In genomic region chr12:12214201-12214600, GRCh38 we compare ENCODE assay signal across 18 cellular contexts. TPM values are rescaled to one million over a fixed set of nuclear protein-coding genes. Genes with fewer than 3 reads are reported as not detected.
A peak's percentile ranks its signal among the peaks of the same experiment; 100 is the strongest.
DNase-seq lines count a peak whose midpoint lies in the region; ATAC-seq and TF ChIP-seq lines count a peak whose summit lies in the region.
"Had no signal": no experiment of that assay in that cellular context is flagged by ENCODE, and none has a peak within 500 bp of the region (broad histone marks: within the 10 kb centered on the region; RNA-seq: fewer than 3 reads in every experiment).

No MANE protein-coding gene starts in this region.

- intact Hi-C loops in activated CD4-positive, alpha-beta T cell treated with anti-CD3 and anti-CD28 coated beads for 36 hours (cut with DNase I, micrococcal nuclease) = no loop called here

- H3K4me1 ChIP-seq in GM23338 (ENCODE audit: insufficient read depth) (peaks cover 31% of the 10 kb centered on the region), MM.1S (ENCODE audit: low read length) (peaks cover 14% of the 10 kb centered on the region)

- DNase-seq in GM23338 (ENCODE audit: low spot score) = no peak
- DNase-seq in MM.1S = no peak
- DNase-seq in chondrocyte (ENCODE audit: low spot score) = no peak
- DNase-seq in retinal pigment epithelial cell (ENCODE audit: low read depth) = peak; percentile 30
- no peak for DNase-seq in activated CD4-positive, alpha-beta T cell treated with anti-CD3 and anti-CD28 coated beads for 36 hours
- DNase-seq: CD4-positive, alpha-beta T cell; DMS79 treated with DMSO at 0.1 percent for 48 hours; NCI-H1048; NCI-H1436 treated with DMSO at 0.1 percent for 48 hours; NCI-H2029 treated with DMSO at 0.1 percent for 48 hours; NCI-H2171 treated with DMSO at 0.1 percent for 48 hours; NCI-H510A; SHP77; T-helper 17 cell had no signal

- peak overlapping the region; percentile 39 for H3K4me2 ChIP-seq in GM23338
- H3K4me2 ChIP-seq in MM.1S (ENCODE audit: low read depth, low read length) = peak overlapping the region; percentile 32; the same call in 1 of the 2 replicates

- H3K27ac ChIP-seq in GM23338 (ENCODE audit: low read depth) (peak overlapping the region; percentile 74), MM.1S (ENCODE audit: low read length) (peak overlapping the region; percentile 4; the same call in 1 of the 2 replicates)

- CTCF ChIA-PET in activated CD4-positive, alpha-beta T cell treated with anti-CD3 and anti-CD28 coated beads for 36 hours (lab: Charles Lee) = interaction anchor here (1.0 kb wide), 1 partner anchor 113 kb away, joined by 3 read pairs; no protein-coding TSS in a partner anchor

- H4K20me1 ChIP-seq in GM23338 (replicated peaks; ENCODE audit: insufficient read depth) = peaks cover 12% of the 10 kb centered on the region
- H4K20me1 ChIP-seq in MM.1S (ENCODE audit: insufficient read depth, low read length) = no peaks in the 10 kb centered on the region

- H3K9me3 Mint-ChIP-seq in GM23338 = no peaks in the 10 kb centered on the region
- peaks cover 2% of the 10 kb centered on the region for H3K9me3 Mint-ChIP-seq in chondrocyte (ENCODE audit: low read depth)
- no peaks in the 10 kb centered on the region for H3K9me3 Mint-ChIP-seq in activated CD4-positive, alpha-beta T cell treated with anti-CD3 and anti-CD28 coated beads for 36 hours (ENCODE audit: low read depth)
- H3K9me3 Mint-ChIP-seq: CD4-positive, alpha-beta T cell had no signal

- H3K27me3 ChIP-seq in GM23338 (ENCODE audit: insufficient read depth) (no peaks in the 10 kb centered on the region), MM.1S (replicated peaks; ENCODE audit: insufficient read depth, low read length) (no peaks in the 10 kb centered on the region)

- no peak overlapping the region for H3K4me3 ChIP-seq in GM23338
- H3K4me3 ChIP-seq in MM.1S (ENCODE audit: low read length) = no peak overlapping the region
- H3K4me3 ChIP-seq in retinal pigment epithelial cell (ENCODE audit: low read length) = no peak overlapping the region

- no peak for ATAC-seq in GM23338
- ATAC-seq in activated CD4-positive, alpha-beta T cell treated with anti-CD3 and anti-CD28 coated beads for 36 hours = no peak
- ATAC-seq in HG03565 (IDR thresholded peaks at IDR 0.05; ENCODE audit: unreplicated experiment) = no peak
- no peak for ATAC-seq in GM21447 (IDR thresholded peaks at IDR 0.05; ENCODE audit: unreplicated experiment)
- ATAC-seq: HCT116, T-helper 17 cell had no signal

- H2AFZ ChIP-seq in GM23338 (no peak overlapping the region), MM.1S (ENCODE audit: low read length) (no peak overlapping the region)

- no peaks in the 10 kb centered on the region for H3K27me3 Mint-ChIP-seq in GM23338 (ENCODE audit: insufficient read depth, low read depth, poor library complexity)
- no peaks in the 10 kb centered on the region for H3K27me3 Mint-ChIP-seq in chondrocyte (ENCODE audit: low read depth)
- H3K27me3 Mint-ChIP-seq in activated CD4-positive, alpha-beta T cell treated with anti-CD3 and anti-CD28 coated beads for 36 hours = peaks cover 2% of the 10 kb centered on the region
- H3K27me3 Mint-ChIP-seq: CD4-positive, alpha-beta T cell had no signal

- H3K9me3 ChIP-seq in MM.1S (replicated peaks; ENCODE audit: insufficient read depth, low read length) = no peaks in the 10 kb centered on the region

- no peak for TF ChIP-seq CTCF in GM23338 (conservative IDR thresholded peaks at IDR 0.05; ENCODE audit: low read depth in 2 of 2)
- TF ChIP-seq CTCF in MM.1S (IDR thresholded peaks at IDR 0.05; ENCODE audit: low read length) = no peak
- no peak for TF ChIP-seq CTCF in chondrocyte (IDR thresholded peaks at IDR 0.05)
- TF ChIP-seq CTCF in retinal pigment epithelial cell (conservative IDR thresholded peaks at IDR 0.05; ENCODE audit: low read depth, low read length) = no peak

- no peak overlapping the region for H3K9ac ChIP-seq in MM.1S (ENCODE audit: low read length)

- H3K36me3 ChIP-seq in GM23338 (ENCODE audit: insufficient read depth) (no peaks in the 10 kb centered on the region), MM.1S (replicated peaks; ENCODE audit: insufficient read depth, low read length) (no peaks in the 10 kb centered on the region)

- no peak overlapping the region for H3K27ac Mint-ChIP-seq in GM23338
- peak overlapping the region; percentile 49 for H3K27ac Mint-ChIP-seq in chondrocyte (ENCODE audit: unreplicated experiment)
- H3K27ac Mint-ChIP-seq in activated CD4-positive, alpha-beta T cell treated with anti-CD3 and anti-CD28 coated beads for 36 hours = no peak overlapping the region
- H3K27ac Mint-ChIP-seq: B cell; CD4-positive, alpha-beta T cell had no signal

- H3K4me1 Mint-ChIP-seq in GM23338 (peaks cover 39% of the 10 kb centered on the region), chondrocyte (ENCODE audit: low read depth) (peaks cover 34% of the 10 kb centered on the region)
- H3K4me1 Mint-ChIP-seq in activated CD4-positive, alpha-beta T cell treated with anti-CD3 and anti-CD28 coated beads for 36 hours = peaks cover 41% of the 10 kb centered on the region

- H3K79me2 ChIP-seq in GM23338 (replicated peaks; ENCODE audit: insufficient read depth) (peaks cover 100% of the 10 kb centered on the region), MM.1S (ENCODE audit: low read length) (no peaks in the 10 kb centered on the region)

- H3K36me3 Mint-ChIP-seq in GM23338 (ENCODE audit: low read depth) (no peaks in the 10 kb centered on the region; the same call in 2 of the 3 replicates), chondrocyte (ENCODE audit: low read depth) (peaks cover 2% of the 10 kb centered on the region)
- H3K36me3 Mint-ChIP-seq in activated CD4-positive, alpha-beta T cell treated with anti-CD3 and anti-CD28 coated beads for 36 hours (ENCODE audit: low read depth) = peaks cover 4% of the 10 kb centered on the region

- POLR2A ChIA-PET in activated CD4-positive, alpha-beta T cell treated with anti-CD3 and anti-CD28 coated beads for 36 hours (lab: Charles Lee) = no interaction called here

- H3F3A ChIP-seq in GM23338 (replicated peaks; ENCODE audit: low read depth) (no peaks in the 10 kb centered on the region), MM.1S (ENCODE audit: insufficient read depth, low read length) (no peaks in the 10 kb centered on the region; the same call in 1 of the 2 replicates)

- H3K4me3 Mint-ChIP-seq in GM23338 (no peak overlapping the region), chondrocyte (ENCODE audit: unreplicated experiment) (no peak overlapping the region)
- H3K4me3 Mint-ChIP-seq in activated CD4-positive, alpha-beta T cell treated with anti-CD3 and anti-CD28 coated beads for 36 hours = no peak overlapping the region
- H3K4me3 Mint-ChIP-seq: B cell; CD4-positive, alpha-beta T cell; T-helper 17 cell had no signal

- no peaks in the 10 kb centered on the region for H3K9me2 ChIP-seq in GM23338 (ENCODE audit: insufficient read depth)
- no peaks in the 10 kb centered on the region for H3K9me2 ChIP-seq in MM.1S (replicated peaks; ENCODE audit: insufficient read depth, low read length)

TF ChIP-seq in GM23338, 12 proteins besides CTCF, POLR2A, EP300 and RAD21 (continues in another document):
- TF ChIP-seq JUNB (IDR thresholded peaks at IDR 0.05; ENCODE audit: unreplicated experiment) (no peak), EZH2phosphoT487 (IDR thresholded peaks at IDR 0.05; ENCODE audit: unreplicated experiment) (no peak)

RNA-seq across cellular contexts. Expression of gene LRP6, which starts 52.6 kb away (rescaled TPM):
- total RNA-seq in GM23338 (2014; rRNA removed; shearing (Covaris generic)) = 61.7 and 73.8 TPM in 2 replicates
- 26.8 and 29.1 TPM in 2 replicates for polyA plus RNA-seq in GM23338 (2016; fragmentation: Nextera tagmentation; extraction: Ambion mirVana)
- 39.0 to 41.4 TPM (median 40.2 TPM) in 3 replicates for total RNA-seq in chondrocyte
- total RNA-seq in activated CD4-positive, alpha-beta T cell treated with anti-CD3 and anti-CD28 coated beads for 36 hours = 1 to 10 TPM; 6.8 to 8.2 TPM
